In genomic region chr4:702618-703048, GRCh38 we compare ENCODE assay signal across 20 cellular contexts.
"Had no signal": no experiment of that assay in that cellular context is flagged by ENCODE, and none has a peak within 500 bp of the region (broad histone marks: within the 10 kb centered on the region; RNA-seq: fewer than 3 reads in every experiment).

No MANE protein-coding gene starts in this region.

- H3K4me3 Mint-ChIP-seq: activated B cell treated with CpG ODN at 0.5 μM for 24 hours; activated CD4-positive, alpha-beta memory T cell treated with anti-CD3 and anti-CD28 coated beads for 36 hours had no signal

- H3K9me3 Mint-ChIP-seq: activated B cell treated with CpG ODN at 0.5 μM for 24 hours; activated CD4-positive, alpha-beta memory T cell treated with anti-CD3 and anti-CD28 coated beads for 36 hours; naive B cell had no signal

- H3K27ac Mint-ChIP-seq: activated B cell treated with CpG ODN at 0.5 μM for 24 hours; activated CD4-positive, alpha-beta memory T cell treated with anti-CD3 and anti-CD28 coated beads for 36 hours; T-helper 17 cell had no signal

- H3K27me3 Mint-ChIP-seq: activated B cell treated with CpG ODN at 0.5 μM for 24 hours; activated CD4-positive, alpha-beta memory T cell treated with anti-CD3 and anti-CD28 coated beads for 36 hours; T-helper 17 cell had no signal

- DNase-seq: activated B cell treated with CpG ODN at 0.5 μM for 24 hours; activated CD4-positive, alpha-beta memory T cell treated with anti-CD3 and anti-CD28 coated beads for 36 hours; activated CD4-positive, alpha-beta T cell treated with anti-CD3 and anti-CD28 coated beads for 48 hours; activated effector memory CD4-positive, alpha-beta T cell treated with anti-CD3 and anti-CD28 coated beads, Interleukin-2, amount 50 U/mL, for 16 hours; activated naive CD4-positive, alpha-beta T cell treated with anti-CD3 and anti-CD28 coated beads, Interleukin-2, amount 50 U/mL, for 16 hours; body of pancreas; dermis blood vessel endothelial cell; effector CD8-positive, alpha-beta T cell; foreskin keratinocyte; left cardiac atrium; mesendoderm; naive B cell; ovary; stimulated activated CD4-positive, alpha-beta T cell treated with anti-CD3 and anti-CD28 coated beads, Interleukin-4, amount 100 ng/mL, for 24 hours; stimulated activated naive CD8-positive, alpha-beta T cell treated with anti-CD3 and anti-CD28 coated beads, Interleukin-15, Interleukin-2, amounts not matched to agents 100 U/mL and 50 U/mL, for 24 hours; SW 1271; T-helper 17 cell; tibial artery had no signal

- H3K4me3 ChIP-seq: body of pancreas, ovary, prostate gland, tibial artery had no signal

- H3K36me3 Mint-ChIP-seq: activated CD4-positive, alpha-beta memory T cell treated with anti-CD3 and anti-CD28 coated beads for 36 hours; naive B cell had no signal

- ATAC-seq: body of pancreas; foreskin keratinocyte; left cardiac atrium; stimulated activated naive CD8-positive, alpha-beta T cell treated with anti-CD3 and anti-CD28 coated beads, Interleukin-15, Interleukin-2, amounts not matched to agents 100 U/mL and 50 U/mL, for 24 hours; T-helper 17 cell had no signal

- H3K27ac ChIP-seq: body of pancreas, foreskin keratinocyte, neutrophil, ovary, prostate gland, tibial artery had no signal

- H3K4me1 ChIP-seq: foreskin keratinocyte, prostate gland had no signal

- H3K9me3 ChIP-seq: body of pancreas, neutrophil, ovary, prostate gland, tibial artery had no signal

- H3K27me3 ChIP-seq: body of pancreas, foreskin keratinocyte, neutrophil, ovary, tibial artery had no signal

- H3K36me3 ChIP-seq: neutrophil, ovary, prostate gland, tibial artery had no signal
